In the genomic region with DNA sequence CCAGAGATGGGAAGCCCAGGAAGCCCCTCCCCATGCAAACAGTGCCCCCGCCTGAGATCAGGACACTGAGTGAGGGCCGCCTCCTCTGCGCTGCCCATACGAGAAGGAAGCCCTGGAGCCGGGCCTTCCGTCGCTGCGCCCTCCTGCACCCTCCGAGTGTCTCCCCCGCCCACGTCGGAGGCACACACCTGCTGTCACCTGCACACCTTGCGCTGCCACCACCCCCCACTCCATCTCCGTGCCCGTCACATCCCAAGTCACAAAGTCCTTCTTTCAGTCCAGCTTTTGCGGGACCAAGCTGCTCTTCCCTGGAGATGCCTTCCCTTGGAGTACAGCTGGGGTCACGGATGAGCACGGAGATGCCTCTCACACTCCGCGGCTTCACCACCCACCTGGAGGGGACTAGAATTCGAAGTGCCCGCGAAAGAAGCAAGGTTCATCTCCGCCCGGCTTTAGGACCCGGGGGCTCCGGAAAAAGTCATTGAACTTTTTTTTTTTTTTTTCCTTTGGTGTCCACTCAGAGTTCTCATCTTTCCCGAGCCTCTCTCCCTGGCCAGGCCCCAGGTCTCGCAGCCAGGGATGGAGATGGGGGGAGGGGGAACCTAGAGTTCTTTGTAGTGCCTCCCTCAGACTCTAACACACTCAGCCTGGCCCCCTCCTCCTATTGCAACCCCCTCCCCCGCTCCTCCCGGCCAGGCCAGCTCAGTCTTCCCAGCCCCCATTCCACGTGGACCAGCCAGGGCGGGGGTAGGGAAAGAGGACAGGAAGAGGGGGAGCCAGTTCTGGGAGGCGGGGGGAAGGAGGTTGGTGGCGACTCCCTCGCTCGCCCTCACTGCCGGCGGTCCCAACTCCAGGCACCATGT, we compare ENCODE assay signal across 8 cellular contexts. TPM values are rescaled to one million over a fixed set of nuclear protein-coding genes. Genes with fewer than 3 reads are reported as not detected.
DNase-seq lines count a peak whose midpoint lies in the region; ATAC-seq and TF ChIP-seq lines count a peak whose summit lies in the region.

A gene with protein sequence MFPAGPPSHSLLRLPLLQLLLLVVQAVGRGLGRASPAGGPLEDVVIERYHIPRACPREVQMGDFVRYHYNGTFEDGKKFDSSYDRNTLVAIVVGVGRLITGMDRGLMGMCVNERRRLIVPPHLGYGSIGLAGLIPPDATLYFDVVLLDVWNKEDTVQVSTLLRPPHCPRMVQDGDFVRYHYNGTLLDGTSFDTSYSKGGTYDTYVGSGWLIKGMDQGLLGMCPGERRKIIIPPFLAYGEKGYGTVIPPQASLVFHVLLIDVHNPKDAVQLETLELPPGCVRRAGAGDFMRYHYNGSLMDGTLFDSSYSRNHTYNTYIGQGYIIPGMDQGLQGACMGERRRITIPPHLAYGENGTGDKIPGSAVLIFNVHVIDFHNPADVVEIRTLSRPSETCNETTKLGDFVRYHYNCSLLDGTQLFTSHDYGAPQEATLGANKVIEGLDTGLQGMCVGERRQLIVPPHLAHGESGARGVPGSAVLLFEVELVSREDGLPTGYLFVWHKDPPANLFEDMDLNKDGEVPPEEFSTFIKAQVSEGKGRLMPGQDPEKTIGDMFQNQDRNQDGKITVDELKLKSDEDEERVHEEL (plus strand): TSS at position 829 of the 863 bp plus-strand sequence. CDS start 31 bp downstream, at position 860.

- H2AFZ ChIP-seq in OCI-LY3 (ENCODE audit: low read depth, low read length): peak within 1 kb of the TSS; percentile 96

- intact Hi-C loops in transverse colon (cut with DNase I; ENCODE audit: low total_unique reads): no loop called here

- H3K4me1 Mint-ChIP-seq in nephron progenitor cell: peaks cover 55% of the 10 kb centered on the region

- peaks cover 35% of the 10 kb centered on the region for H3K36me3 Mint-ChIP-seq in nephron progenitor cell (ENCODE audit: low read depth)

- TF ChIP-seq CTCF in OCI-LY3 (IDR thresholded peaks at IDR 0.05; ENCODE audit: low read depth, low read length): no peak
- no peak for TF ChIP-seq CTCF in gastroesophageal sphincter (IDR thresholded peaks at IDR 0.05)
- TF ChIP-seq CTCF in nephron progenitor cell (IDR thresholded peaks at IDR 0.05): no peak
- TF ChIP-seq CTCF in transverse colon (IDR thresholded peaks at IDR 0.05): no peak

- no peaks in the 10 kb centered on the region for H3K9me3 Mint-ChIP-seq in nephron progenitor cell

- H4K20me1 ChIP-seq in OCI-LY3 (ENCODE audit: insufficient read depth, low read length): no peaks in the 10 kb centered on the region

- H3K36me3 ChIP-seq in OCI-LY3 (replicated peaks; ENCODE audit: low read depth, low read length) (no peaks in the 10 kb centered on the region), gastroesophageal sphincter (peaks cover 0 to 15% of the 10 kb centered on the region in 2 donors), transverse colon (no peaks in the 10 kb centered on the region)

- H3K27me3 ChIP-seq in OCI-LY3 (ENCODE audit: low read depth, low read length) (peaks cover 12% of the 10 kb centered on the region), gastroesophageal sphincter (no peaks in the 10 kb centered on the region), transverse colon (no peaks in the 10 kb centered on the region)

- H3K27ac Mint-ChIP-seq in nephron progenitor cell: peak within 1 kb of the TSS; percentile 98

- no peaks in the 10 kb centered on the region for H3K79me2 ChIP-seq in OCI-LY3 (ENCODE audit: low read length)

- in situ Hi-C loops in transverse colon (cut with MboI; ENCODE audit: low pct_ligation_motif_present in 1 of 4, low pct_unique_long_range_greater_than_20kb in 1 of 4, low sequenced_read_pairs in 3 of 4): no loop called here

- WGBS in gastroesophageal sphincter (ENCODE audit: low coverage in 1 of 2), 2 donors: 1% methylated on average over 26 of the region's 39 CpGs; no CpG with 5 or more reads in 1 of the 2 donors
- 9 to 20% methylated on average over 5 to 38 of the region's 39 CpGs for WGBS in transverse colon (ENCODE audit: low coverage in 1 of 2), 2 donors

- peak within 1 kb of the TSS; percentile 93 for H3K4me3 Mint-ChIP-seq in nephron progenitor cell

- ATAC-seq in HG02571 (IDR thresholded peaks at IDR 0.05; ENCODE audit: unreplicated experiment) (peak; percentile 12), gastroesophageal sphincter (peak; percentile 60), GM21717 (IDR thresholded peaks at IDR 0.05; ENCODE audit: unreplicated experiment) (no peak)

- H3K4me3 ChIP-seq in OCI-LY3 (ENCODE audit: low read length): peak within 1 kb of the TSS; percentile 94
- peak within 1 kb of the TSS; percentile 35 to 60 for H3K4me3 ChIP-seq in gastroesophageal sphincter
- H3K4me3 ChIP-seq in transverse colon: peak within 1 kb of the TSS; percentile 38 to 86 (median 64)

- H3K9ac ChIP-seq in OCI-LY3 (ENCODE audit: low read length): peak within 1 kb of the TSS; percentile 74

- peaks cover 12% of the 10 kb centered on the region for H3K4me1 ChIP-seq in OCI-LY3 (ENCODE audit: low read length)
- H3K4me1 ChIP-seq in gastroesophageal sphincter: peaks cover 0 to 53% (median 16%) of the 10 kb centered on the region in 3 donors
- peaks cover 9 to 45% (median 30%) of the 10 kb centered on the region in 4 donors for H3K4me1 ChIP-seq in transverse colon

- H3K27ac ChIP-seq in OCI-LY3 (ENCODE audit: low read length) (no peak within 1 kb of the TSS), gastroesophageal sphincter (peak within 1 kb of the TSS; percentile 51 to 85 (median 78)), transverse colon (peak within 1 kb of the TSS; percentile 78 to 89 (median 86))

- no peaks in the 10 kb centered on the region for H3K9me3 ChIP-seq in OCI-LY3 (ENCODE audit: insufficient read depth, low read length)
- H3K9me3 ChIP-seq in gastroesophageal sphincter: no peaks in the 10 kb centered on the region
- no peaks in the 10 kb centered on the region for H3K9me3 ChIP-seq in transverse colon

- TF ChIP-seq EP300 in gastroesophageal sphincter (IDR thresholded peaks at IDR 0.05) (no peak), transverse colon (IDR thresholded peaks at IDR 0.05; ENCODE audit: low read depth) (no peak)

- H3K27me3 Mint-ChIP-seq in nephron progenitor cell (ENCODE audit: low read depth, poor library complexity): peaks cover 3% of the 10 kb centered on the region

- H3K4me2 ChIP-seq in OCI-LY3 (ENCODE audit: low read length): peak within 1 kb of the TSS; percentile 89

- DNase-seq in COR-L47 (lab: John Stamatoyannopoulos, UW) (peak; percentile 77), nephron progenitor cell (peak; percentile 90), transverse colon (peak; percentile 56)
- peak; percentile 42 for DNase-seq in activated naive CD4-positive, alpha-beta T cell treated with anti-CD3 and anti-CD28 coated beads, Interleukin-2, amount 50 U/mL, for 16 hours

- peak in 1 of 2 donors; percentile 13 for TF ChIP-seq POLR2A in gastroesophageal sphincter (IDR thresholded peaks at IDR 0.05)
- TF ChIP-seq POLR2A in transverse colon (IDR thresholded peaks at IDR 0.05): no peak

RNA-seq across cellular contexts. Expression of the gene that starts here (rescaled TPM):
- total RNA-seq in gastroesophageal sphincter (10 to 100 TPM; 33.7 to 43.2 (median 38.2) TPM), transverse colon (10 to 100 TPM in 3 of 4 donors, 1 to 10 TPM in 1; 7.1 to 61.1 (median 12.6) TPM)
